In genomic region chr1:2595812-2596529, GRCh38 we compare ENCODE assay signal across 21 cellular contexts. TPM values are rescaled to one million over a fixed set of nuclear protein-coding genes. Genes with fewer than 3 reads are reported as not detected.
DNase-seq lines count a peak whose midpoint lies in the region; ATAC-seq, FAIRE-seq and TF ChIP-seq lines count a peak whose summit lies in the region.
"Had no signal": no experiment of that assay in that cellular context is flagged by ENCODE, and none has a peak within 500 bp of the region (broad histone marks: within the 10 kb centered on the region; RNA-seq: fewer than 3 reads in every experiment).

No MANE protein-coding gene starts in this region.

- POLR2A ChIA-PET in HepG2 (lab: Yijun Ruan, JAX): no interaction called here
- POLR2A ChIA-PET in activated B cell treated with CpG ODN at 0.5 μM for 24 hours (lab: Charles Lee): no interaction called here

- H3K9me3 ChIP-seq in right lobe of liver: no peaks in the 10 kb centered on the region
- H3K9me3 ChIP-seq in HepG2 (ENCODE audit: low read length): no peaks in the 10 kb centered on the region
- no peaks in the 10 kb centered on the region for H3K9me3 ChIP-seq in upper lobe of right lung
- H3K9me3 ChIP-seq: gastrocnemius medialis had no signal

- H3K36me3 ChIP-seq in right lobe of liver (no peaks in the 10 kb centered on the region), HepG2 (replicated peaks in 1 of 2; ENCODE audit: control insufficient read depth in 1 of 2, insufficient read depth in 2 of 2, low read length in 2 of 2) (no peaks in the 10 kb centered on the region), upper lobe of right lung (no peaks in the 10 kb centered on the region)
- H3K36me3 ChIP-seq: gastrocnemius medialis had no signal

- no peaks in the 10 kb centered on the region for H4K20me1 ChIP-seq in HepG2 (ENCODE audit: insufficient read depth, low read length)

- H3K27me3 Mint-ChIP-seq in activated B cell treated with CpG ODN at 0.5 μM for 24 hours (peaks cover 9% of the 10 kb centered on the region), nephron progenitor cell (ENCODE audit: low read depth, poor library complexity) (peaks cover 25% of the 10 kb centered on the region)

- DNase-seq in right lobe of liver (peak in 2 of 3 donors; percentile 42 to 52), HepG2 (ENCODE audit: low spot score) (no peak), activated B cell treated with CpG ODN at 0.5 μM for 24 hours (peak; percentile 13), nephron progenitor cell (no peak), upper lobe of right lung (peak; percentile 61), NCI-H2196 (lab: John Stamatoyannopoulos, UW; ENCODE audit: unreplicated experiment) (no peak), iPS-NIHi7 (ENCODE audit: extremely low spot score) (no peak), NCI-H1436 treated with DMSO at 0.1 percent for 48 hours (lab: John Stamatoyannopoulos, UW) (no peak)
- DNase-seq: activated CD4-positive, alpha-beta T cell treated with anti-CD3 and anti-CD28 coated beads, Interleukin-2, amount 50 U/mL, for 48 hours; activated T-cell treated with anti-CD3 and anti-CD28 coated beads, Interleukin-2, amount 50 U/mL, for 48 hours; amygdala; COR-L47; gastrocnemius medialis; NCI-H1417 treated with DMSO at 0.1 percent for 48 hours; NCI-H446 treated with DMSO at 0.1 percent for 48 hours; stimulated activated CD4-positive, alpha-beta T cell treated with anti-CD3 and anti-CD28 coated beads, Interleukin-15, amount 100 ng/mL, for 24 hours; stimulated activated naive B cell treated with anti-CD40 and anti-IgM and Interleukin-4, amounts not matched to agents 10 μg/mL and 1 μg/mL and 100 μg/mL, for 72 hours had no signal

- H3K36me3 Mint-ChIP-seq in activated B cell treated with CpG ODN at 0.5 μM for 24 hours (ENCODE audit: low read depth) (no peaks in the 10 kb centered on the region), nephron progenitor cell (ENCODE audit: low read depth) (peaks cover 4% of the 10 kb centered on the region)

- TF ChIP-seq CTCF in right lobe of liver (IDR thresholded peaks at IDR 0.05) (no peak), HepG2 (CRISPR knock-in tag; IDR thresholded peaks at IDR 0.05) (no peak), activated B cell treated with CpG ODN at 0.5 μM for 24 hours (IDR thresholded peaks at IDR 0.05) (no peak), nephron progenitor cell (IDR thresholded peaks at IDR 0.05) (no peak), upper lobe of right lung (IDR thresholded peaks at IDR 0.05) (no peak)

- no peak for TF ChIP-seq RAD21 in HepG2 (CRISPR knock-in tag; IDR thresholded peaks at IDR 0.05)

- H3K27me3 ChIP-seq in right lobe of liver (no peaks in the 10 kb centered on the region), HepG2 (ENCODE audit: control insufficient read depth in 1 of 2, insufficient read depth in 2 of 2, low read length in 2 of 2) (peaks cover 8 to 48% of the 10 kb centered on the region in 2 experiments; a peak in 4 of 5 replicates), upper lobe of right lung (no peaks in the 10 kb centered on the region)

- FAIRE-seq in HepG2 (lab: Jason Lieb, UNC): no peak
- FAIRE-seq: GM12892 had no signal

- no peak overlapping the region for H3K27ac Mint-ChIP-seq in activated B cell treated with CpG ODN at 0.5 μM for 24 hours
- H3K27ac Mint-ChIP-seq in nephron progenitor cell: peak overlapping the region; percentile 42
- H3K27ac Mint-ChIP-seq: activated naive CD4-positive, alpha-beta T cell treated with anti-CD3 and anti-CD28 coated beads for 36 hours; progenitor cell of endocrine pancreas; stimulated activated naive B cell treated with anti-CD40 and anti-IgM and Interleukin-4, amounts not matched to agents 10 μg/mL and 1 μg/mL and 100 μg/mL, for 72 hours had no signal

- H3K9ac ChIP-seq in HepG2 (ENCODE audit: insufficient read depth, low read depth, low read length): no peak overlapping the region

- intact Hi-C loops in right lobe of liver (cut with DNase I) (no loop called here), HepG2 (cut with micrococcal nuclease; ENCODE audit: unreplicated experiment) (no loop called here), activated B cell treated with CpG ODN at 0.5 μM for 24 hours (cut with micrococcal nuclease) (no loop called here), upper lobe of right lung (cut with DNase I) (no loop called here)

- H3K27ac ChIP-seq in right lobe of liver (no peak overlapping the region), HepG2 (ENCODE audit: extremely low read length, insufficient read depth, low read length) (no peak overlapping the region), upper lobe of right lung (no peak overlapping the region)
- H3K27ac ChIP-seq: gastrocnemius medialis had no signal

- H3K9me3 Mint-ChIP-seq in activated B cell treated with CpG ODN at 0.5 μM for 24 hours: peaks cover 3% of the 10 kb centered on the region
- peaks cover 17% of the 10 kb centered on the region for H3K9me3 Mint-ChIP-seq in nephron progenitor cell

- in situ Hi-C loops in HepG2 (cut with HindIII; ENCODE audit: extremely low pct_ligation_motif_present, low pct_unique_long_range_greater_than_20kb): no loop called here

- 60% methylated on average over 4 of the region's 31 CpGs for WGBS in right lobe of liver (ENCODE audit: insufficient coverage, low coverage, low lambda C conversion rate, missing lambda C conversion rate)
- 62% methylated on average over 12 of the region's 31 CpGs for WGBS in HepG2 (ENCODE audit: low lambda C conversion rate)

- no peak for ATAC-seq in right lobe of liver
- no peak for ATAC-seq in HepG2
- no peak for ATAC-seq in activated B cell treated with CpG ODN at 0.5 μM for 24 hours (ENCODE audit: low read depth)
- no peak for ATAC-seq in upper lobe of right lung
- ATAC-seq: gastrocnemius medialis; stimulated activated naive B cell treated with anti-CD40 and anti-IgM and Interleukin-4, amounts not matched to agents 10 μg/mL and 1 μg/mL and 100 μg/mL, for 72 hours had no signal

- H3K79me2 ChIP-seq in HepG2 (ENCODE audit: insufficient read depth, low read length): no peaks in the 10 kb centered on the region

- BruUV-seq in HepG2 (replicated peaks; lab: Mats Ljungman, UMichigan): no TSS peak

- TF ChIP-seq POLR2A in right lobe of liver (IDR thresholded peaks at IDR 0.05) (no peak), HepG2 (IDR thresholded peaks at IDR 0.05; ENCODE audit: insufficient read depth in 1 of 2, low read depth in 2 of 2, low read length in 2 of 2) (no peak)

- CTCF ChIA-PET in HepG2 (lab: Yijun Ruan, JAX; ENCODE audit: low intra/inter-chr PET ratio, low total read pairs): no interaction called here
- CTCF ChIA-PET in activated B cell treated with CpG ODN at 0.5 μM for 24 hours (lab: Charles Lee): no interaction called here

- no peak overlapping the region for H3K4me3 Mint-ChIP-seq in activated B cell treated with CpG ODN at 0.5 μM for 24 hours
- no peak overlapping the region for H3K4me3 Mint-ChIP-seq in nephron progenitor cell
- H3K4me3 Mint-ChIP-seq: activated naive CD4-positive, alpha-beta T cell treated with anti-CD3 and anti-CD28 coated beads for 36 hours; stimulated activated naive B cell treated with anti-CD40 and anti-IgM and Interleukin-4, amounts not matched to agents 10 μg/mL and 1 μg/mL and 100 μg/mL, for 72 hours had no signal

- TF ChIP-seq EP300 in HepG2 (IDR thresholded peaks at IDR 0.05; ENCODE audit: low read depth in 2 of 2, low read length in 2 of 2) (no peak), HepG2 (CRISPR knock-in tag; IDR thresholded peaks at IDR 0.05; ENCODE audit: borderline replicate concordance) (no peak)

- no peaks in the 10 kb centered on the region for H3K4me1 Mint-ChIP-seq in activated B cell treated with CpG ODN at 0.5 μM for 24 hours
- peaks cover 10% of the 10 kb centered on the region for H3K4me1 Mint-ChIP-seq in nephron progenitor cell

- H2AFZ ChIP-seq in HepG2 (ENCODE audit: low read length): no peak overlapping the region

- H3K4me3 ChIP-seq in right lobe of liver: no peak overlapping the region
- H3K4me3 ChIP-seq in HepG2 (replicated peaks in 1 of 3; ENCODE audit: insufficient read depth in 1 of 3, low read depth in 2 of 3, low read length in 3 of 3): no peak overlapping the region
- H3K4me3 ChIP-seq in upper lobe of right lung: no peak overlapping the region
- H3K4me3 ChIP-seq: gastrocnemius medialis had no signal

- H3K4me1 ChIP-seq in right lobe of liver (no peaks in the 10 kb centered on the region), HepG2 (ENCODE audit: insufficient read depth, low read length) (peaks cover 12% of the 10 kb centered on the region), upper lobe of right lung (peaks cover 14% of the 10 kb centered on the region)
- H3K4me1 ChIP-seq: gastrocnemius medialis had no signal

- no peak overlapping the region for H3K4me2 ChIP-seq in HepG2 (ENCODE audit: low read depth, low read length)

RNA-seq across cellular contexts. Expression of gene PRXL2B, which starts 9.4 kb away (rescaled TPM):
- total RNA-seq in right lobe of liver: 10 to 100 TPM in 3 of 6 experiments, 1 to 10 TPM in 3; 5.1 to 18.6 (median 11.1) TPM
- total RNA-seq in HepG2 (2016; rRNA removed; fragmentation: Illumina TruSeq; extraction: Trizol): 14.1 and 16.8 TPM in 2 replicates
- total RNA-seq in HepG2 (2016; cell fraction: cytosol; rRNA removed; fragmentation: Illumina TruSeq; extraction: Trizol; ENCODE audit: low read depth): 3.3 and 4.6 TPM in 2 replicates
- 14.4 and 15.6 TPM in 2 replicates for total RNA-seq in HepG2 (2016; cell fraction: insoluble cytoplasmic fraction; rRNA removed; fragmentation: Illumina TruSeq; extraction: Trizol)
- total RNA-seq in HepG2 (2016; cell fraction: membrane; rRNA removed; fragmentation: Illumina TruSeq; extraction: Trizol): 9.8 and 9.9 TPM in 2 replicates
- total RNA-seq in HepG2 (2016; cell fraction: nucleus; rRNA removed; fragmentation: Illumina TruSeq; extraction: Trizol): 8.9 and 10.7 TPM in 2 replicates
- 22.1 and 29.5 TPM in 2 replicates for polyA plus RNA-seq in HepG2 (2011; rRNA removed)
- polyA plus RNA-seq in HepG2 (2011; cell fraction: cytosol; rRNA removed): 24.7 and 29.1 TPM in 2 replicates
- 72.9 and 75.2 TPM in 2 replicates for polyA plus RNA-seq in HepG2 (2011; cell fraction: nucleus; rRNA removed)
- polyA plus RNA-seq in HepG2 (2012): 22.4 and 26.9 TPM in 2 replicates
- polyA plus RNA-seq in HepG2 (2016; cell fraction: cytosol; fragmentation: Illumina TruSeq; extraction: Trizol; ENCODE audit: low read depth): 4.6 and 4.8 TPM in 2 replicates
- polyA plus RNA-seq in HepG2 (2016; cell fraction: insoluble cytoplasmic fraction; fragmentation: Illumina TruSeq; extraction: Trizol; ENCODE audit: low read depth): 20.7 and 24.0 TPM in 2 replicates
- polyA plus RNA-seq in HepG2 (2016; cell fraction: membrane; fragmentation: Illumina TruSeq; extraction: Trizol; ENCODE audit: low read depth): 11.7 and 12.0 TPM in 2 replicates
- polyA plus RNA-seq in HepG2 (2016; cell fraction: nucleus; fragmentation: Illumina TruSeq; extraction: Trizol; ENCODE audit: insufficient read depth, low read depth): 24.3 and 25.8 TPM in 2 replicates
- 3.8 and 32.9 TPM in 2 replicates for polyA minus RNA-seq in HepG2 (2011; rRNA and poly(A)+ RNA removed; ENCODE audit: low replicate concordance)
- 16.2 and 16.4 TPM in 2 replicates for polyA minus RNA-seq in HepG2 (2011; cell fraction: cytosol; rRNA and poly(A)+ RNA removed)
- polyA minus RNA-seq in HepG2 (2011; cell fraction: nucleus; rRNA and poly(A)+ RNA removed): 5.8 and 7.5 TPM in 2 replicates
- total RNA-seq in activated B cell treated with CpG ODN at 0.5 μM for 24 hours: 12.6 and 13.5 TPM in 2 replicates
- 25.9 TPM for total RNA-seq in upper lobe of right lung

RNA-seq across cellular contexts. Expression of gene MMEL1, which starts 36.8 kb away (rescaled TPM):
- 1 to 10 TPM in 2 of 6 experiments, not detected in 4; 1.2 to 2.0 TPM for total RNA-seq in right lobe of liver
- total RNA-seq in HepG2 (2016; rRNA removed; fragmentation: Illumina TruSeq; extraction: Trizol): not detected in 2 replicates
- total RNA-seq in HepG2 (2016; cell fraction: cytosol; rRNA removed; fragmentation: Illumina TruSeq; extraction: Trizol; ENCODE audit: low read depth): not detected in 2 replicates
- total RNA-seq in HepG2 (2016; cell fraction: insoluble cytoplasmic fraction; rRNA removed; fragmentation: Illumina TruSeq; extraction: Trizol): not detected in 2 replicates
- not detected in 2 replicates for total RNA-seq in HepG2 (2016; cell fraction: membrane; rRNA removed; fragmentation: Illumina TruSeq; extraction: Trizol)
- not detected in 2 replicates for total RNA-seq in HepG2 (2016; cell fraction: nucleus; rRNA removed; fragmentation: Illumina TruSeq; extraction: Trizol)
- polyA plus RNA-seq in HepG2 (2011; rRNA removed): 0.48 and 1.6 TPM in 2 replicates
- polyA plus RNA-seq in HepG2 (2011; cell fraction: cytosol; rRNA removed): 0.54 and 0.78 TPM in 2 replicates
- polyA plus RNA-seq in HepG2 (2011; cell fraction: nucleus; rRNA removed): 3.3 and 4.7 TPM in 2 replicates
- 0.37 and 0.43 TPM in 2 replicates for polyA plus RNA-seq in HepG2 (2012)
- not detected in 2 replicates for polyA plus RNA-seq in HepG2 (2016; cell fraction: cytosol; fragmentation: Illumina TruSeq; extraction: Trizol; ENCODE audit: low read depth)
- polyA plus RNA-seq in HepG2 (2016; cell fraction: insoluble cytoplasmic fraction; fragmentation: Illumina TruSeq; extraction: Trizol; ENCODE audit: low read depth): not detected in 2 replicates
- polyA plus RNA-seq in HepG2 (2016; cell fraction: membrane; fragmentation: Illumina TruSeq; extraction: Trizol; ENCODE audit: low read depth): not detected in 2 replicates
- not detected in 2 replicates for polyA plus RNA-seq in HepG2 (2016; cell fraction: nucleus; fragmentation: Illumina TruSeq; extraction: Trizol; ENCODE audit: insufficient read depth, low read depth)
- 0.72 TPM in 1 of 2 replicates, not detected in the other for polyA minus RNA-seq in HepG2 (2011; rRNA and poly(A)+ RNA removed; ENCODE audit: low replicate concordance)
- 1.3 TPM in 1 of 2 replicates, not detected in the other for polyA minus RNA-seq in HepG2 (2011; cell fraction: cytosol; rRNA and poly(A)+ RNA removed)
- polyA minus RNA-seq in HepG2 (2011; cell fraction: nucleus; rRNA and poly(A)+ RNA removed): 0.39 and 0.62 TPM in 2 replicates
- total RNA-seq in activated B cell treated with CpG ODN at 0.5 μM for 24 hours: not detected in 2 replicates
- total RNA-seq in upper lobe of right lung: 3.2 TPM
- total RNA-seq: gastrocnemius medialis, SK-MEL-5 had no signal

RNA-seq across cellular contexts. Expression of gene TNFRSF14, which starts 39.8 kb away (rescaled TPM):
- 10 to 100 TPM; 31.0 to 54.8 (median 41.1) TPM for total RNA-seq in right lobe of liver
- total RNA-seq in HepG2 (2016; rRNA removed; fragmentation: Illumina TruSeq; extraction: Trizol): 6.2 and 11.9 TPM in 2 replicates
- 7.1 and 8.0 TPM in 2 replicates for total RNA-seq in HepG2 (2016; cell fraction: cytosol; rRNA removed; fragmentation: Illumina TruSeq; extraction: Trizol; ENCODE audit: low read depth)
- total RNA-seq in HepG2 (2016; cell fraction: insoluble cytoplasmic fraction; rRNA removed; fragmentation: Illumina TruSeq; extraction: Trizol): 5.5 and 13.2 TPM in 2 replicates
- 10.5 and 12.4 TPM in 2 replicates for total RNA-seq in HepG2 (2016; cell fraction: membrane; rRNA removed; fragmentation: Illumina TruSeq; extraction: Trizol)
- 11.2 and 11.3 TPM in 2 replicates for total RNA-seq in HepG2 (2016; cell fraction: nucleus; rRNA removed; fragmentation: Illumina TruSeq; extraction: Trizol)
- polyA plus RNA-seq in HepG2 (2011; rRNA removed): 49.9 and 70.7 TPM in 2 replicates
- 24.2 and 35.1 TPM in 2 replicates for polyA plus RNA-seq in HepG2 (2011; cell fraction: cytosol; rRNA removed)
- polyA plus RNA-seq in HepG2 (2011; cell fraction: nucleus; rRNA removed): 534 and 601 TPM in 2 replicates
- polyA plus RNA-seq in HepG2 (2012): 20.3 and 22.1 TPM in 2 replicates
- 6.2 and 6.4 TPM in 2 replicates for polyA plus RNA-seq in HepG2 (2016; cell fraction: cytosol; fragmentation: Illumina TruSeq; extraction: Trizol; ENCODE audit: low read depth)
- polyA plus RNA-seq in HepG2 (2016; cell fraction: insoluble cytoplasmic fraction; fragmentation: Illumina TruSeq; extraction: Trizol; ENCODE audit: low read depth): 5.6 and 7.2 TPM in 2 replicates
- polyA plus RNA-seq in HepG2 (2016; cell fraction: membrane; fragmentation: Illumina TruSeq; extraction: Trizol; ENCODE audit: low read depth): 9.0 and 10.4 TPM in 2 replicates
- polyA plus RNA-seq in HepG2 (2016; cell fraction: nucleus; fragmentation: Illumina TruSeq; extraction: Trizol; ENCODE audit: insufficient read depth, low read depth): 35.7 and 39.2 TPM in 2 replicates
- 0.61 and 40.6 TPM in 2 replicates for polyA minus RNA-seq in HepG2 (2011; rRNA and poly(A)+ RNA removed; ENCODE audit: low replicate concordance)
- 12.6 and 13.8 TPM in 2 replicates for polyA minus RNA-seq in HepG2 (2011; cell fraction: cytosol; rRNA and poly(A)+ RNA removed)
- polyA minus RNA-seq in HepG2 (2011; cell fraction: nucleus; rRNA and poly(A)+ RNA removed): 32.2 and 34.3 TPM in 2 replicates
- total RNA-seq in activated B cell treated with CpG ODN at 0.5 μM for 24 hours: 140 and 148 TPM in 2 replicates
- 133 TPM for total RNA-seq in upper lobe of right lung

Comparison
In these comparisons a context has a peak if more than half of its experiments do, and no peak if none do; other contexts are left out.
1. DNase-seq: peak in right lobe of liver (2 of 3), activated B cell treated with CpG ODN at 0.5 μM for 24 hours (single experiment) and upper lobe of right lung (single experiment); none in HepG2 (single experiment), nephron progenitor cell (single experiment), NCI-H2196 (single experiment), iPS-NIHi7 (single experiment) and NCI-H1436 treated with DMSO at 0.1 percent for 48 hours (single experiment).